8 cellular contexts compared by ENCODE assay signal in the genomic region with DNA sequence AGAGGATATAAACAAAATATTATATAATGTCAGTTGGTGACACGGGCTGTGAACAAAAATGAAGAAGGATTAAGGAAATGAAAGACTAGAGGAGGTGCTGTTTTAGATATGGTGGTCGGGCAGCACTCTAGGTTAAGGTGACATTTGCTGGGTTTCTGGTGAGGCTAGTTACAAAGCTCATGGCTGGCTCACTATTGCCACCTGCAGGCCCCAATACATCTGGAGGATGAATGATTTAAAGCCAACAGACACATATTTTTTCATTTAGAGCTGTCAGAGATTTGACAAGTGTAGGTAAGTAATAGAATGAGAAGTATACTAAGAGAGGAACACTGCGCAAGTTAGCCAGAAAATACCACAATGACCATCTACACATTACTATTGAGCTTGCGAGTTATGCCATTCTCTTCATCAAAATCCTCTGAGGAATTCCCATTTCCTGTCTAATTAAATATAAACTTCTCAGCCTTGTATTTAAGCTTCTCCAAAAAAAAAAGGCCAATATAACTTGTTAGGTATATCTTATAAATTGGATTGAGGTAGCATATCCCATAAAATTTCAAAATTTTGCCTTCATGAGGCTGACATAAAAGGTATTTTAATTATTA. TPM values are rescaled to one million over a fixed set of nuclear protein-coding genes. Genes with fewer than 3 reads are reported as not detected.
A peak's percentile ranks its signal among the peaks of the same experiment; 100 is the strongest.
DNase-seq lines count a peak whose midpoint lies in the region; ATAC-seq, FAIRE-seq and TF ChIP-seq lines count a peak whose summit lies in the region.

No MANE protein-coding gene starts in this region.

- H3K27me3 Mint-ChIP-seq in astrocyte (ENCODE audit: low read depth, unreplicated experiment): no peaks in the 10 kb centered on the region

- H3K9me3 Mint-ChIP-seq in astrocyte (ENCODE audit: unreplicated experiment): no peaks in the 10 kb centered on the region

- peak; percentile 81 for ATAC-seq in GM21526 (IDR thresholded peaks at IDR 0.05; ENCODE audit: low FRiP score, unreplicated experiment)

- no peaks in the 10 kb centered on the region for H3K79me2 ChIP-seq in astrocyte (ENCODE audit: insufficient read depth, low read length)

- H3K4me3 ChIP-seq in GM12864 (ENCODE audit: low read depth, low read length): no peak overlapping the region
- no peak overlapping the region for H3K4me3 ChIP-seq in astrocyte (ENCODE audit: insufficient read depth, low read depth, low read length)
- no peak overlapping the region for H3K4me3 ChIP-seq in iPS DF 6.9 (ENCODE audit: low read length)
- H3K4me3 ChIP-seq in effector memory CD4-positive, alpha-beta T cell (ENCODE audit: insufficient read depth, low read depth, low read length, poor library complexity, severe bottlenecking): no peak overlapping the region

- DNase-seq in GM12864 (ENCODE audit: low read depth): peak; percentile 22
- peak; percentile 10 for DNase-seq in HS-5 (ENCODE audit: low read depth)
- peak; percentile 61 for DNase-seq in SKM-1 treated with dmso at 0.1 percent for 144 hours (lab: John Stamatoyannopoulos, UW; ENCODE audit: unreplicated experiment)
- peak; percentile 7 for DNase-seq in astrocyte (ENCODE audit: low read depth)
- DNase-seq in iPS DF 6.9 (ENCODE audit: low read depth, low spot score): peak; percentile 52
- DNase-seq in stimulated activated CD4-positive, alpha-beta T cell treated with anti-CD3 and anti-CD28 coated beads, Interleukin-1b, Interleukin-23, amount 100 ng/mL, for 24 hours (ENCODE audit: low read depth in 4 of 4, low spot score in 1 of 4): peak in 3 of 4 experiments; percentile 14 to 25 (median 19)
- no peak for DNase-seq in effector memory CD4-positive, alpha-beta T cell

- peaks cover 3% of the 10 kb centered on the region for H3K4me1 Mint-ChIP-seq in astrocyte (ENCODE audit: low read depth, unreplicated experiment)

- H3K4me1 ChIP-seq in astrocyte (ENCODE audit: insufficient read depth, low read length): no peaks in the 10 kb centered on the region
- no peaks in the 10 kb centered on the region for H3K4me1 ChIP-seq in iPS DF 6.9 (ENCODE audit: control insufficient read depth, insufficient read depth, low read length)
- H3K4me1 ChIP-seq in effector memory CD4-positive, alpha-beta T cell (ENCODE audit: control insufficient read depth, insufficient read depth, low read length, poor library complexity, severe bottlenecking): no peaks in the 10 kb centered on the region

- FAIRE-seq in astrocyte (lab: Jason Lieb, UNC): no peak

- H3K36me3 Mint-ChIP-seq in astrocyte (ENCODE audit: low read depth, unreplicated experiment): no peaks in the 10 kb centered on the region

- no peak overlapping the region for H2AFZ ChIP-seq in astrocyte (ENCODE audit: low read depth, low read length)

- no peak overlapping the region for H3K9ac ChIP-seq in astrocyte (ENCODE audit: low read length)

- H4K20me1 ChIP-seq in astrocyte (ENCODE audit: insufficient read depth, low read length): no peaks in the 10 kb centered on the region

- no peak overlapping the region for H3K4me3 Mint-ChIP-seq in astrocyte (ENCODE audit: unreplicated experiment)

- WGBS in iPS DF 6.9 (ENCODE audit: insufficient coverage, insufficient read length): no CpG with 5 or more reads among the region's 4 CpGs

- H3K9me3 ChIP-seq in astrocyte (ENCODE audit: insufficient read depth, low read depth, low read length): no peaks in the 10 kb centered on the region
- H3K9me3 ChIP-seq in iPS DF 6.9 (ENCODE audit: control insufficient read depth, insufficient read depth, low read length): no peaks in the 10 kb centered on the region
- no peaks in the 10 kb centered on the region for H3K9me3 ChIP-seq in effector memory CD4-positive, alpha-beta T cell (ENCODE audit: control insufficient read depth, low read length)

- H3K36me3 ChIP-seq in astrocyte (ENCODE audit: insufficient read depth, low read length): no peaks in the 10 kb centered on the region
- no peaks in the 10 kb centered on the region for H3K36me3 ChIP-seq in iPS DF 6.9 (ENCODE audit: control insufficient read depth, insufficient read depth, low read length)
- H3K36me3 ChIP-seq in effector memory CD4-positive, alpha-beta T cell (ENCODE audit: control insufficient read depth, insufficient read depth, low read length): no peaks in the 10 kb centered on the region

- peak; percentile 71 for TF ChIP-seq CTCF in GM12864 (IDR thresholded peaks at IDR 0.05; ENCODE audit: low read depth, low read length, missing control alignments)
- peak; percentile 82 for TF ChIP-seq CTCF in astrocyte (IDR thresholded peaks at IDR 0.05; ENCODE audit: insufficient read depth, low read depth, low read length)

- H3K27ac Mint-ChIP-seq in astrocyte (ENCODE audit: unreplicated experiment): no peak overlapping the region

- no peak overlapping the region for H3K4me2 ChIP-seq in astrocyte (ENCODE audit: low read length)

- H3K27ac ChIP-seq in astrocyte (ENCODE audit: low read depth, low read length): no peak overlapping the region
- no peak overlapping the region for H3K27ac ChIP-seq in iPS DF 6.9 (ENCODE audit: low read length)
- H3K27ac ChIP-seq in effector memory CD4-positive, alpha-beta T cell (ENCODE audit: insufficient read depth, low read length, poor library complexity, severe bottlenecking): no peak overlapping the region

- peaks cover 8% of the 10 kb centered on the region for H3K27me3 ChIP-seq in astrocyte (ENCODE audit: insufficient read depth, low read length)
- H3K27me3 ChIP-seq in iPS DF 6.9 (ENCODE audit: control insufficient read depth, insufficient read depth, low read length): no peaks in the 10 kb centered on the region
- H3K27me3 ChIP-seq in effector memory CD4-positive, alpha-beta T cell (replicated peaks; ENCODE audit: control insufficient read depth, insufficient read depth, low read length, poor library complexity, severe bottlenecking): no peaks in the 10 kb centered on the region

RNA-seq across cellular contexts. Expression of gene FGG, which starts 6.4 kb away (rescaled TPM):
- not detected in 2 replicates for total RNA-seq in astrocyte

RNA-seq across cellular contexts. Expression of gene FGA, which starts 28.3 kb away (rescaled TPM):
- not detected in 2 replicates for total RNA-seq in astrocyte

RNA-seq across cellular contexts. Expression of gene FGB, which starts 56.0 kb away (rescaled TPM):
- 2.8 and 3.0 TPM in 2 replicates for total RNA-seq in astrocyte

Comparison
In these comparisons a context has a peak if more than half of its experiments do, and no peak if none do; other contexts are left out.
1. DNase-seq: peak in GM12864 (single experiment), HS-5 (single experiment), SKM-1 treated with dmso at 0.1 percent for 144 hours (single experiment), astrocyte (single experiment), iPS DF 6.9 (single experiment) and stimulated activated CD4-positive, alpha-beta T cell treated with anti-CD3 and anti-CD28 coated beads, Interleukin-1b, Interleukin-23, amount 100 ng/mL, for 24 hours (3 of 4); none in effector memory CD4-positive, alpha-beta T cell (0 of 3).